ENCODE assay signal across 16 cellular contexts in the genomic region with DNA sequence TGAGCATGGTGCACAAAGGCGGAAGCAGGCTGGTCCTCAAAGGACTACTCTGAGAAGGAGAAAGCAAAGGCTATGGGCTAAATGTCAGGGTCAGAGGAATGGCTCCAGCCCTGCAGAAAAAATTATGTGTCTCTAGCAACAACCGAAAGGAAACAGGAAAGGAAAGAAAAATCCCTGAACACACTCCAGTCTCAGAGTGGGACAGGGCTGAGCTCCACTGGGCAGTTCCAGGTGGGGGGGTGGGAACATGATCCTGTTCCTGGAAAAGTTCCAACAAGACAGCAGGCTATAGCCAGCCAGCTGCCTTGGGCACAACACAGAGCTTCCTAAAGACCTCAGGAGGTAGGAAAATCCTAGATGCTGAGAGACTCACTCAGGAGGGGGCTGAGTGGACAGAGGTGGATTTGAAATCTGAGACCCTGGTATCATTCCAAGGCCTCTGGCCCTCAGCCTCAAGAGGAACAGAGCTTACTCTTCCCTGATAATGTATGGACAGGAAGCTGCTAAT.
A peak's percentile ranks its signal among the peaks of the same experiment; 100 is the strongest.
DNase-seq lines count a peak whose midpoint lies in the region; ATAC-seq, FAIRE-seq and TF ChIP-seq lines count a peak whose summit lies in the region.
"Had no signal": no experiment of that assay in that cellular context is flagged by ENCODE, and none has a peak within 500 bp of the region (broad histone marks: within the 10 kb centered on the region; RNA-seq: fewer than 3 reads in every experiment).

No MANE protein-coding gene starts in this region.

- H3K4me1 ChIP-seq in BLaER1 (peaks cover 31% of the 10 kb centered on the region), PC-3 (ENCODE audit: insufficient read depth, low read length) (peaks cover 17% of the 10 kb centered on the region; the same call in 1 of the 2 replicates)
- H3K4me1 ChIP-seq: colonic mucosa, pancreas, uterus had no signal

- H2AFZ ChIP-seq in PC-3 (ENCODE audit: low read length) = no peak overlapping the region

- H3K4me2 ChIP-seq in BLaER1 = peak overlapping the region; percentile 55
- H3K4me2 ChIP-seq in PC-3 (ENCODE audit: low read length) = no peak overlapping the region

- no TSS peak for BruUV-seq in PC-3 (replicated peaks; lab: Mats Ljungman, UMichigan)

- CTCF ChIA-PET in PC-3 (lab: Charles Lee) = no interaction called here

- ATAC-seq in PC-3 (peak; percentile 74), HG02642 (IDR thresholded peaks at IDR 0.05; ENCODE audit: poor library complexity, unreplicated experiment) (no peak)
- ATAC-seq: pancreas had no signal

- FAIRE-seq in GM12892 (lab: Jason Lieb, UNC) = no peak
- FAIRE-seq: pancreas had no signal

- no peaks in the 10 kb centered on the region for H3K9me3 ChIP-seq in BLaER1
- no peaks in the 10 kb centered on the region for H3K9me3 ChIP-seq in MG63
- no peaks in the 10 kb centered on the region for H3K9me3 ChIP-seq in PC-3 (ENCODE audit: low read length)
- H3K9me3 ChIP-seq: colonic mucosa, esophagus squamous epithelium, pancreas, uterus had no signal

- H3F3A ChIP-seq in PC-3 (ENCODE audit: low read length, unreplicated experiment) = no peaks in the 10 kb centered on the region

- no peaks in the 10 kb centered on the region for H3K79me2 ChIP-seq in PC-3 (ENCODE audit: low read length)

- POLR2A ChIA-PET in PC-3 (lab: Charles Lee; ENCODE audit: unreplicated experiment) = no interaction called here

- H3K4me3 ChIP-seq in BLaER1 (no peak overlapping the region), MG63 (no peak overlapping the region), PC-3 (ENCODE audit: low read length) (no peak overlapping the region)
- H3K4me3 ChIP-seq: colonic mucosa, esophagus squamous epithelium, pancreas, uterus had no signal

- peak; percentile 57 for DNase-seq in MG63
- DNase-seq in PC-3 = peak; percentile 38
- DNase-seq in left kidney (ENCODE audit: low read depth, low spot score) = peak; percentile 81
- no peak for DNase-seq in GM12892 (ENCODE audit: insufficient read length)
- no peak for DNase-seq in KBM-7
- DNase-seq in HK-2 (ENCODE audit: unreplicated experiment) = no peak
- DNase-seq: activated B cell treated with CpG ODN at 0.5 μM for 24 hours; activated CD8-positive, alpha-beta memory T cell treated with anti-CD3 and anti-CD28 coated beads, Interleukin-2, amount 50 U/mL, for 48 hours; activated naive CD8-positive, alpha-beta T cell treated with anti-CD3 and anti-CD28 coated beads, Interleukin-2, amount 10 ng/mL, durations not matched to agents 7 days and 5 days; colonic mucosa; esophagus squamous epithelium; Kasumi-1; pancreas; uterus had no signal

- peaks cover 5% of the 10 kb centered on the region; the same call in 1 of the 2 replicates for H3K27me3 ChIP-seq in BLaER1
- no peaks in the 10 kb centered on the region for H3K27me3 ChIP-seq in MG63
- no peaks in the 10 kb centered on the region for H3K27me3 ChIP-seq in PC-3 (ENCODE audit: low read length)
- H3K27me3 ChIP-seq: colonic mucosa, uterus had no signal

- no peak for TF ChIP-seq POLR2A in GM12892 (IDR thresholded peaks at IDR 0.05; ENCODE audit: low read depth, low read length)

- in situ Hi-C loops in KBM-7 (cut with MboI; ENCODE audit: low pct_unique_long_range_greater_than_20kb, low sequenced_read_pairs) = no loop called here

- no peaks in the 10 kb centered on the region for H3K9me2 ChIP-seq in PC-3 (replicated peaks; ENCODE audit: low read length)

- H3K9ac ChIP-seq in BLaER1 (no peak overlapping the region), PC-3 (ENCODE audit: low read length) (no peak overlapping the region)

- H4K20me1 ChIP-seq in BLaER1 (no peaks in the 10 kb centered on the region), PC-3 (ENCODE audit: low read length) (no peaks in the 10 kb centered on the region)

- TF ChIP-seq CTCF in PC-3 (conservative IDR thresholded peaks at IDR 0.05; ENCODE audit: low read depth, low read length) = no peak

- H3K36me3 ChIP-seq in BLaER1 (no peaks in the 10 kb centered on the region), MG63 (no peaks in the 10 kb centered on the region), PC-3 (ENCODE audit: low read depth, low read length) (no peaks in the 10 kb centered on the region)
- H3K36me3 ChIP-seq: colonic mucosa, esophagus squamous epithelium, pancreas, uterus had no signal

- intact Hi-C loops in PC-3 (cut with micrococcal nuclease) = no loop called here

- H3K27ac ChIP-seq in BLaER1 (no peak overlapping the region), PC-3 (ENCODE audit: low read length) (no peak overlapping the region)
- H3K27ac ChIP-seq: colonic mucosa, esophagus squamous epithelium, pancreas, uterus had no signal

Comparison
In these comparisons a context has a peak if more than half of its experiments do, and no peak if none do; other contexts are left out.
1. DNase-seq: peak in MG63 (single experiment), PC-3 (single experiment) and left kidney (single experiment); none in GM12892 (single experiment), KBM-7 (single experiment) and HK-2 (single experiment).